In genomic region chr2:190649035-190649797, GRCh38 we compare ENCODE assay signal across 1 cellular context.
TF ChIP-seq lines count a peak whose summit lies in the region.

TSS of gene NAB1 (plus strand) at chr2:190649083. CDS start at chr2:190659177, 10,094 bp downstream.

TF ChIP-seq in K562, 482 proteins besides CTCF, POLR2A, EP300 and RAD21 (continued from another document):
- TF ChIP-seq UBTF (IDR thresholded peaks at IDR 0.05; ENCODE audit: borderline replicate concordance in 1 of 2, low read depth in 2 of 2, low read length in 2 of 2) = 0 out of 4 replicates have a peak, but pooled peaks have one; percentile 62 to 71
- TF ChIP-seq HNRNPLL (IDR thresholded peaks at IDR 0.05; ENCODE audit: low read depth, low read length, poor library complexity, severe bottlenecking) = peak; percentile 83
- TF ChIP-seq ETS1 (conservative IDR thresholded peaks at IDR 0.05; ENCODE audit: control insufficient read depth, low read depth, low read length) = 0 out of 2 replicates have a peak, but pooled peaks have one; percentile 1
- TF ChIP-seq FIP1L1 (IDR thresholded peaks at IDR 0.05; ENCODE audit: low read depth, low read length, poor library complexity, severe bottlenecking) = peak; percentile 78
- 0 out of 2 replicates have a peak, but pooled peaks have one; percentile 27 for TF ChIP-seq LCOR (CRISPR knock-in tag; IDR thresholded peaks at IDR 0.05)
- TF ChIP-seq HDAC1 (IDR thresholded peaks at IDR 0.05) = peak in 1 of 2 experiments; percentile 24; a peak in 1 of 4 replicates
- no peak for TF ChIP-seq E2F3 (CRISPR knock-in tag; IDR thresholded peaks at IDR 0.05)
- TF ChIP-seq PHF8 (IDR thresholded peaks at IDR 0.05; ENCODE audit: borderline replicate concordance, low read length) = peak; percentile 32; the same call in 1 of the 2 replicates
- peak; percentile 66 for TF ChIP-seq VEZF1 (CRISPR knock-in tag; IDR thresholded peaks at IDR 0.05)
- peak in 1 of 2 experiments; percentile 40; a peak in 1 of 4 replicates for TF ChIP-seq NONO (IDR thresholded peaks at IDR 0.05; ENCODE audit: low read depth in 2 of 2, low read length in 1 of 2)
- TF ChIP-seq NCOA6 (IDR thresholded peaks at IDR 0.05) = peak; percentile 42; the same call in 1 of the 2 replicates
- TF ChIP-seq MNT (conservative IDR thresholded peaks at IDR 0.05) = peak; percentile 32 to 54; a peak in 3 of 4 replicates
- TF ChIP-seq SP1 (CRISPR knock-in tag; IDR thresholded peaks at IDR 0.05) = no peak
- peak in 1 of 2 experiments; percentile 32; a peak in 1 of 4 replicates for TF ChIP-seq SIN3A (IDR thresholded peaks at IDR 0.05; ENCODE audit: borderline replicate concordance in 2 of 2, control insufficient read depth in 1 of 2, low read depth in 2 of 2, low read length in 2 of 2)
- peak; percentile 31 for TF ChIP-seq TAF1 (IDR thresholded peaks at IDR 0.05; ENCODE audit: control insufficient read depth, extremely low read depth, insufficient read depth, low read length, severe bottlenecking)
- TF ChIP-seq FOXA1 (IDR thresholded peaks at IDR 0.05; ENCODE audit: borderline replicate concordance) = no peak
- TF ChIP-seq MAX (CRISPR knock-in tag; IDR thresholded peaks at IDR 0.05) = peak; percentile 31; the same call in 1 of the 2 replicates
- peak; percentile 67 for TF ChIP-seq FUS (optimal IDR thresholded peaks at IDR 0.05; ENCODE audit: low read depth, low read length)
- TF ChIP-seq CUX1 (CRISPR knock-in tag; IDR thresholded peaks at IDR 0.05) = no peak
- no peak for TF ChIP-seq POLR2H (tag; IDR thresholded peaks at IDR 0.05; ENCODE audit: low read depth)
- TF ChIP-seq RBBP5 (IDR thresholded peaks at IDR 0.05; ENCODE audit: borderline replicate concordance, insufficient read depth, low read length, poor library complexity, severe bottlenecking) = peak; percentile 85
- TF ChIP-seq ZFX (CRISPR knock-in tag; IDR thresholded peaks at IDR 0.05) = peak; percentile 55
- TF ChIP-seq ZBTB7A (IDR thresholded peaks at IDR 0.05; ENCODE audit: borderline replicate concordance, control insufficient read depth, low read depth, low read length) = peak; percentile 39; the same call in 1 of the 2 replicates
- peak; percentile 92 for TF ChIP-seq KAT7 (CRISPR knock-in tag; IDR thresholded peaks at IDR 0.05; ENCODE audit: borderline replicate concordance)
- TF ChIP-seq POLR2G (IDR thresholded peaks at IDR 0.05; ENCODE audit: low read depth, low read length) = peak; percentile 73
- peak; percentile 22; the same call in 1 of the 2 replicates for TF ChIP-seq ZNF263 (CRISPR knock-in tag; IDR thresholded peaks at IDR 0.05; ENCODE audit: borderline replicate concordance)
- peak; percentile 47; the same call in 1 of the 2 replicates for TF ChIP-seq ZBTB1 (CRISPR knock-in tag; IDR thresholded peaks at IDR 0.05; ENCODE audit: borderline replicate concordance, low read depth)
- TF ChIP-seq ARID4B (CRISPR knock-in tag; IDR thresholded peaks at IDR 0.05) = peak; percentile 8; the same call in 1 of the 2 replicates
- TF ChIP-seq RBFOX2 (IDR thresholded peaks at IDR 0.05; ENCODE audit: low read depth, low read length) = peak; percentile 74
- TF ChIP-seq SAP30 (IDR thresholded peaks at IDR 0.05; ENCODE audit: borderline replicate concordance, insufficient read depth, low read depth, low read length, poor library complexity, severe bottlenecking) = peak; percentile 75
- TF ChIP-seq ERF (CRISPR knock-in tag; IDR thresholded peaks at IDR 0.05) = 0 out of 2 replicates have a peak, but pooled peaks have one; percentile 28
- TF ChIP-seq SUPT5H (IDR thresholded peaks at IDR 0.05) = peak; percentile 22; the same call in 1 of the 2 replicates
- TF ChIP-seq CXXC5 (CRISPR knock-in tag; IDR thresholded peaks at IDR 0.05) = peak; percentile 29
- no peak for TF ChIP-seq RBM22 (IDR thresholded peaks at IDR 0.05; ENCODE audit: low read depth, low read length, poor library complexity, severe bottlenecking)
- TF ChIP-seq E2F6 (IDR thresholded peaks at IDR 0.05; ENCODE audit: borderline replicate concordance in 1 of 2, extremely low read depth in 1 of 2, insufficient read depth in 1 of 2, insufficient read length in 1 of 2, low read depth in 1 of 2, low read length in 1 of 2, poor library complexity in 1 of 2, severe bottlenecking in 1 of 2) = peak in 1 of 2 experiments; percentile 11
- peak in 1 of 2 experiments; percentile 76; a peak in 2 of 4 replicates for TF ChIP-seq ZNF639 (CRISPR knock-in tag; conservative IDR thresholded peaks at IDR 0.05 in 1 of 2, IDR thresholded peaks at IDR 0.05 in 1 of 2)
